Comparison of ENCODE assay signal across 10 cellular contexts in genomic region chr17:1259910-1260389, GRCh38. TPM values are rescaled to one million over a fixed set of nuclear protein-coding genes. Genes with fewer than 3 reads are reported as not detected.
DNase-seq lines count a peak whose midpoint lies in the region; FAIRE-seq and TF ChIP-seq lines count a peak whose summit lies in the region.
"Had no signal": no experiment of that assay in that cellular context is flagged by ENCODE, and none has a peak within 500 bp of the region (broad histone marks: within the 10 kb centered on the region; RNA-seq: fewer than 3 reads in every experiment).

No MANE protein-coding gene starts in this region.

- no peaks in the 10 kb centered on the region for H3K36me3 ChIP-seq in SJSA1
- no peaks in the 10 kb centered on the region for H3K36me3 ChIP-seq in prostate gland

- no peak for FAIRE-seq in HTR-8/SVneo (lab: Jason Lieb, UNC)

- intact Hi-C loops in prostate gland (cut with DNase I), result no loop called here

- no peak overlapping the region for H3K27ac ChIP-seq in SJSA1
- peak overlapping the region; percentile 65 to 67 for H3K27ac ChIP-seq in prostate gland

- H3K4me3 ChIP-seq in GM12865 (ENCODE audit: low read depth, low read length) (peak overlapping the region; percentile 53), SJSA1 (peak overlapping the region; percentile 39), prostate gland (peak overlapping the region; percentile 34 to 36)

- H3K9me3 ChIP-seq in SJSA1 (replicated peaks), result peaks cover 2% of the 10 kb centered on the region; the same call in 1 of the 2 replicates
- H3K9me3 ChIP-seq in prostate gland, result no peaks in the 10 kb centered on the region

- no peak for TF ChIP-seq CTCF in GM12865 (IDR thresholded peaks at IDR 0.05; ENCODE audit: insufficient read depth, low read depth, low read length, missing control alignments)
- no peak for TF ChIP-seq CTCF in prostate gland (IDR thresholded peaks at IDR 0.05)

- 2% methylated on average over 32 of the region's 39 CpGs for WGBS in prostate gland

- H3K4me1 ChIP-seq in SJSA1 (replicated peaks) (peaks cover 7% of the 10 kb centered on the region), prostate gland (replicated peaks) (peaks cover 10% of the 10 kb centered on the region)

- H3K27me3 ChIP-seq in SJSA1 (replicated peaks) (peaks cover 6% of the 10 kb centered on the region; the same call in 1 of the 2 replicates), prostate gland (replicated peaks; ENCODE audit: insufficient read depth) (no peaks in the 10 kb centered on the region)

- DNase-seq in GM12865 (ENCODE audit: low read depth), result no peak
- DNase-seq in SJSA1 (ENCODE audit: low read depth in 1 of 2, low spot score in 2 of 2), result no peak
- DNase-seq in fibroblast of peridontal ligament (ENCODE audit: extremely low read depth), result peak; percentile 29
- no peak for DNase-seq in prostate gland (ENCODE audit: low spot score)
- DNase-seq in NCI-H1930 (lab: John Stamatoyannopoulos, UW), result no peak
- DNase-seq in putamen (ENCODE audit: low spot score), result no peak
- DNase-seq in NOMO-1 treated with DMSO at 0.1 percent for 48 hours (lab: John Stamatoyannopoulos, UW; ENCODE audit: unreplicated experiment), result no peak
- no peak for DNase-seq in HTR-8/SVneo (ENCODE audit: insufficient read length, low spot score)

- TF ChIP-seq POLR2A in prostate gland (IDR thresholded peaks at IDR 0.05), result no peak

RNA-seq across cellular contexts. Expression of gene BHLHA9, which starts 10.3 kb away (rescaled TPM):
- not detected in 2 replicates for total RNA-seq in SJSA1 (2014; rRNA removed; shearing (Covaris generic))
- total RNA-seq in prostate gland, result not detected
- total RNA-seq: liver; T-helper 2 cell treated with Interferon-gamma antibody and Interleukin-4, amounts not matched to agents 100 ng/mL and 5 ng/mL, for 36 hours had no signal

RNA-seq across cellular contexts. Expression of gene TRARG1, which starts 19.5 kb away (rescaled TPM):
- total RNA-seq in SJSA1 (2014; rRNA removed; shearing (Covaris generic)), result not detected in 2 replicates
- total RNA-seq in prostate gland, result under 1 TPM in 1 of 2 donors, not detected in 1; 0.40 TPM
- total RNA-seq: liver had no signal
